In the genomic region with DNA sequence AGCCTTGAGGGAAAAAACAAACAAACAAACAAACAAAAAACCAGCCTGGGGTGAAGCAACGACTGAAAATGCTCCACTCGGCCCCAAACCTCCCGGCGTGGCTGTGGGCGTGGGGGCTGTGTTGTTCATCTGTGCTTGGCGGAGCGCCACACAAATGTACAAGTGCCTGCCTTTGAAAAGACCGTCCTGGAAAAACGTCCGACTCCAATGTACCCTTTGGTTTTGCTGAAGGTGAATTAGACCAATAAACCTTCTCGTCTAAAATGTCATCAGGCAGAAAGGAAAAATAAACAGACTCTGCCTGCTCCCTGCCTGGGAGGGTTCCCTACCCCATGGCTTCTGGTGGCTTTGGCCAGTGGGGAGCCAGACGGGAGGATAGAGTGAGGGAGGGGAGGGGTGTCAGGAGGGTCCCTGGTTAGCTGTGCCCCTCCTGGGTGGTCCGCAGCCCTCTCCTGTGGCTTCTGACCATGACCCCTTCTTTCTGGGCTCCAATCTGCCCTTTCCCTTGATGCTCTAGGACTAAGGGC, we compare ENCODE assay signal across 19 cellular contexts.
DNase-seq lines count a peak whose midpoint lies in the region; ATAC-seq and TF ChIP-seq lines count a peak whose summit lies in the region.
"Had no signal": no experiment of that assay in that cellular context is flagged by ENCODE, and none has a peak within 500 bp of the region (broad histone marks: within the 10 kb centered on the region; RNA-seq: fewer than 3 reads in every experiment).

No MANE protein-coding gene starts in this region.

- no peaks in the 10 kb centered on the region for H3K4me1 ChIP-seq in HEK293 (ENCODE audit: control insufficient read depth, insufficient read depth, low read length)
- H3K4me1 ChIP-seq in stomach = peaks cover 15 to 22% (median 21%) of the 10 kb centered on the region in 4 donors

- H3K36me3 ChIP-seq in HEK293 (ENCODE audit: control insufficient read depth in 2 of 2, insufficient read depth in 1 of 2, low read length in 2 of 2) (peaks cover 0 to 11% of the 10 kb centered on the region in 2 experiments; a peak in 1 of 3 replicates), stomach (no peaks in the 10 kb centered on the region)
- H3K36me3 ChIP-seq: MG63 had no signal

- 19 to 48% (median 32%) methylated on average over 12 to 13 of the region's 13 CpGs for WGBS in stomach, 5 donors

- no peak for TF ChIP-seq CTCF in HEK293 (tag by site-specific recombination; IDR thresholded peaks at IDR 0.05)
- no peak for TF ChIP-seq CTCF in stomach (IDR thresholded peaks at IDR 0.05)

- H3K27ac ChIP-seq in HEK293 (ENCODE audit: extremely low read depth, low read depth, low read length) (no peak overlapping the region), stomach (peak overlapping the region in 2 of 5 donors; percentile 20 to 42)

- CTCF ChIA-PET in HEK293 (lab: Yijun Ruan, JAX) = interaction anchor here (1.3 kb wide), 1 partner anchor 112 kb away, joined by 4 read pairs; no protein-coding TSS in a partner anchor

- no peak for TF ChIP-seq EP300 in stomach (IDR thresholded peaks at IDR 0.05)

- DNase-seq in COLO668 (lab: John Stamatoyannopoulos, UW; ENCODE audit: unreplicated experiment) (peak; percentile 37), left colon (peak in 1 of 2 donors; percentile 52), stomach (peak; percentile 75), posterior vena cava (ENCODE audit: low spot score) (no peak), DMS 273 treated with DMSO at 0.1 percent for 48 hours (lab: John Stamatoyannopoulos, UW) (no peak)
- DNase-seq: ACHN; Calu3; CD4-positive, alpha-beta T cell; HFFc6; Karpas-422; MG63; NCI-H1092 treated with DMSO at 0.1 percent for 48 hours; NCI-H1694; NCI-H2171; NCI-H510A; NCI-H774; SW 1271 had no signal

- intact Hi-C loops in left colon (cut with DNase I, micrococcal nuclease) = no loop called here
- intact Hi-C loops in stomach (cut with DNase I; ENCODE audit: low total_unique reads) = no loop called here
- intact Hi-C loops in posterior vena cava (cut with DNase I) = no loop called here

- TF ChIP-seq POLR2A in stomach (IDR thresholded peaks at IDR 0.05) = no peak

- H3K9me3 ChIP-seq in HEK293 (ENCODE audit: control insufficient read depth, insufficient read depth, low read depth, low read length) (no peaks in the 10 kb centered on the region), stomach (peaks cover 0 to 5% (median 0%) of the 10 kb centered on the region in 4 donors)
- H3K9me3 ChIP-seq: MG63 had no signal

- no peaks in the 10 kb centered on the region for H3K27me3 ChIP-seq in stomach
- H3K27me3 ChIP-seq: MG63 had no signal

- H3K4me3 ChIP-seq in HEK293 (ENCODE audit: low read depth, low read length) (no peak overlapping the region), stomach (no peak overlapping the region)
- H3K4me3 ChIP-seq: MG63 had no signal

- POLR2A ChIA-PET in HEK293 (lab: Yijun Ruan, JAX) = no interaction called here

- ATAC-seq in left colon (peak; percentile 35), HG03460 (IDR thresholded peaks at IDR 0.05; ENCODE audit: unreplicated experiment) (no peak)

TF ChIP-seq in HEK293, 187 proteins besides CTCF, POLR2A, EP300 and RAD21:
- TF ChIP-seq ZIC2 (tag by site-specific recombination; IDR thresholded peaks at IDR 0.05) (peak; percentile 77), FEZF1 (tag by site-specific recombination; IDR thresholded peaks at IDR 0.05) (peak; percentile 56), ZNF398 (tag by site-specific recombination; IDR thresholded peaks at IDR 0.05) (no peak)

Comparison
In these comparisons a context has a peak if more than half of its experiments do, and no peak if none do; other contexts are left out.
1. DNase-seq: peak in COLO668 (single experiment) and stomach (single experiment); none in posterior vena cava (single experiment) and DMS 273 treated with DMSO at 0.1 percent for 48 hours (single experiment).